8 cellular contexts compared by ENCODE assay signal in genomic region chrX:11757397-11757728, GRCh38. TPM values are rescaled to one million over a fixed set of nuclear protein-coding genes. Genes with fewer than 3 reads are reported as not detected.
DNase-seq lines count a peak whose midpoint lies in the region; ATAC-seq and TF ChIP-seq lines count a peak whose summit lies in the region.

No MANE protein-coding gene starts in this region.

- H3K27me3 ChIP-seq in kidney epithelial cell (ENCODE audit: control insufficient read depth, insufficient read depth, low read length) (no peaks in the 10 kb centered on the region), thymus (ENCODE audit: control insufficient read depth, insufficient read depth) (peaks cover 2% of the 10 kb centered on the region)

- H3K27ac ChIP-seq in thymus (ENCODE audit: low read depth) = peak overlapping the region; percentile 6

- H3K4me3 Mint-ChIP-seq in activated T-cell treated with anti-CD3 and anti-CD28 coated beads, Interleukin-2, amount 50 U/mL, for 24 hours = peak overlapping the region; percentile 61
- H3K4me3 Mint-ChIP-seq in activated T-helper 17 cell treated with anti-CD3 and anti-CD28 coated beads, Interleukin-2, amount 50 U/mL, for 72 hours = peak overlapping the region; percentile 58

- H3K36me3 ChIP-seq in kidney epithelial cell (ENCODE audit: control insufficient read depth, insufficient read depth, low read length) (no peaks in the 10 kb centered on the region), thymus (ENCODE audit: control insufficient read depth, insufficient read depth) (no peaks in the 10 kb centered on the region)

- H3K9me3 Mint-ChIP-seq in activated T-cell treated with anti-CD3 and anti-CD28 coated beads, Interleukin-2, amount 50 U/mL, for 24 hours = no peaks in the 10 kb centered on the region
- H3K9me3 Mint-ChIP-seq in activated T-helper 17 cell treated with anti-CD3 and anti-CD28 coated beads, Interleukin-2, amount 50 U/mL, for 72 hours = no peaks in the 10 kb centered on the region

- peaks cover 37% of the 10 kb centered on the region for H3K27me3 Mint-ChIP-seq in activated T-cell treated with anti-CD3 and anti-CD28 coated beads, Interleukin-2, amount 50 U/mL, for 24 hours
- H3K27me3 Mint-ChIP-seq in activated T-helper 17 cell treated with anti-CD3 and anti-CD28 coated beads, Interleukin-2, amount 50 U/mL, for 72 hours = peaks cover 3% of the 10 kb centered on the region

- ATAC-seq in activated T-helper 17 cell treated with anti-CD3 and anti-CD28 coated beads, Interleukin-2, amount 50 U/mL, for 72 hours (replicated peaks) = no peak

- H3K4me1 ChIP-seq in thymus (ENCODE audit: control insufficient read depth, insufficient read depth, low read length) = no peaks in the 10 kb centered on the region

- H3K27ac Mint-ChIP-seq in activated T-cell treated with anti-CD3 and anti-CD28 coated beads, Interleukin-2, amount 50 U/mL, for 24 hours = no peak overlapping the region
- no peak overlapping the region for H3K27ac Mint-ChIP-seq in activated T-helper 17 cell treated with anti-CD3 and anti-CD28 coated beads, Interleukin-2, amount 50 U/mL, for 72 hours

- no peak for DNase-seq in activated T-cell treated with anti-CD3 and anti-CD28 coated beads, Interleukin-2, amount 50 U/mL, for 24 hours
- DNase-seq in activated T-cell treated with anti-CD3 and anti-CD28 coated beads, Interleukin-2, amount 50 U/mL, for 48 hours = no peak
- DNase-seq in kidney epithelial cell (ENCODE audit: low read depth) = no peak
- DNase-seq in hepatic stellate cell (ENCODE audit: low spot score) = no peak
- DNase-seq in foreskin melanocyte = no peak
- DNase-seq in EL = no peak

- peaks cover 29% of the 10 kb centered on the region for H3K36me3 Mint-ChIP-seq in activated T-cell treated with anti-CD3 and anti-CD28 coated beads, Interleukin-2, amount 50 U/mL, for 24 hours (ENCODE audit: low read depth)
- H3K36me3 Mint-ChIP-seq in activated T-helper 17 cell treated with anti-CD3 and anti-CD28 coated beads, Interleukin-2, amount 50 U/mL, for 72 hours (ENCODE audit: low read depth) = peaks cover 31% of the 10 kb centered on the region

- 7% methylated on average over 15 of the region's 15 CpGs for WGBS in thymus

- TF ChIP-seq CTCF in kidney epithelial cell (IDR thresholded peaks at IDR 0.05; ENCODE audit: insufficient read depth, low read length, poor library complexity, severe bottlenecking) = no peak

- no peaks in the 10 kb centered on the region for H3K9me3 ChIP-seq in thymus (ENCODE audit: control insufficient read depth)

- H3K4me3 ChIP-seq in kidney epithelial cell (ENCODE audit: low read depth, low read length) (peak overlapping the region; percentile 50), thymus (ENCODE audit: low read length) (peak overlapping the region; percentile 73)

- H3K4me1 Mint-ChIP-seq in activated T-cell treated with anti-CD3 and anti-CD28 coated beads, Interleukin-2, amount 50 U/mL, for 24 hours (ENCODE audit: low read depth) = peaks cover 39% of the 10 kb centered on the region
- H3K4me1 Mint-ChIP-seq in activated T-helper 17 cell treated with anti-CD3 and anti-CD28 coated beads, Interleukin-2, amount 50 U/mL, for 72 hours = peaks cover 4% of the 10 kb centered on the region

RNA-seq across cellular contexts. Expression of gene MSL3, which starts 0.7 kb away (rescaled TPM):
- 10 to 100 TPM; 36.4 to 45.0 TPM for total RNA-seq in activated T-helper 17 cell treated with anti-CD3 and anti-CD28 coated beads, Interleukin-2, amount 50 U/mL, for 72 hours
- 30.9 and 32.1 TPM in 2 replicates for total RNA-seq in kidney epithelial cell
- 194 TPM for polyA plus RNA-seq in thymus
